1 cellular context compared by ENCODE assay signal in the genomic region with DNA sequence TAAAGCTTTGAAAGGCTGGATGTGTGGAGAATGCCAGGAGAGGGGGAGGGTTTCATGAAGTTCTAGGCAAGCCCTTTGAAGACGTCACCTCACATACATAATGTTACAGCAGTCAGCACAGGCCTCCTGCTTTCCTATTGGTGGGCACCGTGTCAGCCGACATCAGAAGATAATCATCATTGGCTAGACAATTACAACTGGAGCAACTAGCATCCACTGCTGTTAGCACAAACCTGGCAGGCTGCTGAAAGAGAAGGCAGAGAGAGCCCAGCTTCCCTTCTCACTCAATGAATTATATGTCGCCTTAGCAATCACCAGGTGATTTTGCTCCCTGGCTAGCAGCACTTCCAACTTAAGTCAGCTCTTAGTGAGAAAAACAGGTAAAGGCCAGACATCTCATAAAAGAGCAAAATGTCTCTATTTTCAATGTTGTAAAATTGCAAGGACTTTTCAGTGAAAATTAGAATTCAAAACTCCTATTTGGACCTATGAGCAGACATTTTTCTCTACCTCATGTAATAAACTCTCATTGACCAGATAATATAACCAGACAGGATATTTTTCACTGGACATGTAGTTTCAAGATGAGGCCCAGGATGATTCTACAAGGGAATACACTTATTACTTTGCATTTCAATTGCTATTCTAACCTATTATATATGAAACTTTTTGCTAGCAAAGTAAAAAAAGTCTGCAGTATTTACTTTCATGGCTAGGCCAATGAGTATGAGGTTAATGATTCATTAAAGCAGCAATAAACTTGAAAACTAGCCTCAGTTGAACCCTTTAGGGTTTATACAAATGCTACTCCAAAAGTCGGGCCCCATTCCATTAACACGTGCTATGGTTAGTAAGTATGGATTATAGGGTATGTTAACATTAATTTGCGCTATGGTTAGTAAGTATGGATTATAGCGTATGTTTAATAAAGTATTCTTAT.
TF ChIP-seq lines count a peak whose summit lies in the region.

No MANE protein-coding gene starts in this region.

TF ChIP-seq in HepG2, 621 proteins besides CTCF, POLR2A, EP300 and RAD21 (continued from another document and continues in another):
- TF ChIP-seq, protein P1, sequence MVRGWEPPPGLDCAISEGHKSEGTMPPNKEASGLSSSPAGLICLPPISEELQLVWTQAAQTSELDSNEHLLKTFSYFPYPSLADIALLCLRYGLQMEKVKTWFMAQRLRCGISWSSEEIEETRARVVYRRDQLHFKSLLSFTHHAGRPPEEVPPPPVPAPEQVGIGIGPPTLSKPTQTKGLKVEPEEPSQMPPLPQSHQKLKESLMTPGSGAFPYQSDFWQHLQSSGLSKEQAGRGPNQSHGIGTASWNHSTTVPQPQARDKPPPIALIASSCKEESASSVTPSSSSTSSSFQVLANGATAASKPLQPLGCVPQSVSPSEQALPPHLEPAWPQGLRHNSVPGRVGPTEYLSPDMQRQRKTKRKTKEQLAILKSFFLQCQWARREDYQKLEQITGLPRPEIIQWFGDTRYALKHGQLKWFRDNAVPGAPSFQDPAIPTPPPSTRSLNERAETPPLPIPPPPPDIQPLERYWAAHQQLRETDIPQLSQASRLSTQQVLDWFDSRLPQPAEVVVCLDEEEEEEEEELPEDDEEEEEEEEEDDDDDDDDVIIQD (CRISPR knock-in tag; IDR thresholded peaks at IDR 0.05; ENCODE audit: low read depth), result peak; percentile 66
- TF ChIP-seq TAF1 (CRISPR knock-in tag; IDR thresholded peaks at IDR 0.05) (peak; percentile 79), ZNF777 (CRISPR knock-in tag; IDR thresholded peaks at IDR 0.05) (no peak), HMG20B (CRISPR knock-in tag; conservative IDR thresholded peaks at IDR 0.05) (no peak), MNT (IDR thresholded peaks at IDR 0.05) (no peak), ZNF33B (CRISPR knock-in tag; IDR thresholded peaks at IDR 0.05) (no peak), ZNF557 (CRISPR knock-in tag; IDR thresholded peaks at IDR 0.05) (no peak), ARNT (IDR thresholded peaks at IDR 0.05) (no peak), ZNF605 (CRISPR knock-in tag; IDR thresholded peaks at IDR 0.05) (peak; percentile 26; the same call in 1 of the 2 replicates), ZNF556 (CRISPR knock-in tag; IDR thresholded peaks at IDR 0.05; ENCODE audit: borderline replicate concordance) (no peak; the same call in 1 of the 2 replicates), ZNF710 (CRISPR knock-in tag; IDR thresholded peaks at IDR 0.05; ENCODE audit: borderline replicate concordance) (no peak), MIXL1 (CRISPR knock-in tag; IDR thresholded peaks at IDR 0.05) (peak; percentile 34; the same call in 1 of the 2 replicates), ZNF367 (CRISPR knock-in tag; IDR thresholded peaks at IDR 0.05; ENCODE audit: borderline replicate concordance) (no peak), FOXO1 (CRISPR knock-in tag; IDR thresholded peaks at IDR 0.05) (no peak), ZSCAN30 (CRISPR knock-in tag; IDR thresholded peaks at IDR 0.05) (no peak), HNRNPL (IDR thresholded peaks at IDR 0.05; ENCODE audit: low read depth, low read length) (no peak), MAFF (IDR thresholded peaks at IDR 0.05; ENCODE audit: low read depth, low read length) (no peak), ZHX1 (CRISPR knock-in tag; IDR thresholded peaks at IDR 0.05; ENCODE audit: low read depth) (no peak), CBFB (CRISPR knock-in tag; IDR thresholded peaks at IDR 0.05) (no peak), ZNF17 (CRISPR knock-in tag; IDR thresholded peaks at IDR 0.05) (no peak), FOXP4 (CRISPR knock-in tag; IDR thresholded peaks at IDR 0.05) (no peak), SOX13 (IDR thresholded peaks at IDR 0.05) (no peak), SOX13 (CRISPR knock-in tag; conservative IDR thresholded peaks at IDR 0.05 in 1 of 2, IDR thresholded peaks at IDR 0.05 in 1 of 2) (no peak)
- TF ChIP-seq, protein P2, sequence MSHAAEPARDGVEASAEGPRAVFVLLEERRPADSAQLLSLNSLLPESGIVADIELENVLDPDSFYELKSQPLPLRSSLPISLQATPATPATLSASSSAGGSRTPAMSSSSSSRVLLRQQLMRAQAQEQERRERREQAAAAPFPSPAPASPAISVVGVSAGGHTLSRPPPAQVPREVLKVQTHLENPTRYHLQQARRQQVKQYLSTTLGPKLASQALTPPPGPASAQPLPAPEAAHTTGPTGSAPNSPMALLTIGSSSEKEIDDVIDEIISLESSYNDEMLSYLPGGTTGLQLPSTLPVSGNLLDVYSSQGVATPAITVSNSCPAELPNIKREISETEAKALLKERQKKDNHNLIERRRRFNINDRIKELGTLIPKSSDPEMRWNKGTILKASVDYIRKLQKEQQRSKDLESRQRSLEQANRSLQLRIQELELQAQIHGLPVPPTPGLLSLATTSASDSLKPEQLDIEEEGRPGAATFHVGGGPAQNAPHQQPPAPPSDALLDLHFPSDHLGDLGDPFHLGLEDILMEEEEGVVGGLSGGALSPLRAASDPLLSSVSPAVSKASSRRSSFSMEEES (CRISPR knock-in tag; IDR thresholded peaks at IDR 0.05), result no peak
- TF ChIP-seq, protein P3, sequence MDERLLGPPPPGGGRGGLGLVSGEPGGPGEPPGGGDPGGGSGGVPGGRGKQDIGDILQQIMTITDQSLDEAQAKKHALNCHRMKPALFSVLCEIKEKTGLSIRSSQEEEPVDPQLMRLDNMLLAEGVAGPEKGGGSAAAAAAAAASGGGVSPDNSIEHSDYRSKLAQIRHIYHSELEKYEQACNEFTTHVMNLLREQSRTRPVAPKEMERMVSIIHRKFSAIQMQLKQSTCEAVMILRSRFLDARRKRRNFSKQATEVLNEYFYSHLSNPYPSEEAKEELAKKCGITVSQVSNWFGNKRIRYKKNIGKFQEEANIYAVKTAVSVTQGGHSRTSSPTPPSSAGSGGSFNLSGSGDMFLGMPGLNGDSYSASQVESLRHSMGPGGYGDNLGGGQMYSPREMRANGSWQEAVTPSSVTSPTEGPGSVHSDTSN (CRISPR knock-in tag; IDR thresholded peaks at IDR 0.05), result no peak
- TF ChIP-seq, protein P4, sequence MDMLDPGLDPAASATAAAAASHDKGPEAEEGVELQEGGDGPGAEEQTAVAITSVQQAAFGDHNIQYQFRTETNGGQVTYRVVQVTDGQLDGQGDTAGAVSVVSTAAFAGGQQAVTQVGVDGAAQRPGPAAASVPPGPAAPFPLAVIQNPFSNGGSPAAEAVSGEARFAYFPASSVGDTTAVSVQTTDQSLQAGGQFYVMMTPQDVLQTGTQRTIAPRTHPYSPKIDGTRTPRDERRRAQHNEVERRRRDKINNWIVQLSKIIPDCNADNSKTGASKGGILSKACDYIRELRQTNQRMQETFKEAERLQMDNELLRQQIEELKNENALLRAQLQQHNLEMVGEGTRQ (IDR thresholded peaks at IDR 0.05; ENCODE audit: low read depth, low read length), result 0 out of 2 replicates have a peak, but pooled peaks have one; percentile 17
- TF ChIP-seq, protein P4 (CRISPR knock-in tag; IDR thresholded peaks at IDR 0.05; ENCODE audit: borderline replicate concordance), result no peak; the same call in 1 of the 2 replicates
- TF ChIP-seq, protein P5, sequence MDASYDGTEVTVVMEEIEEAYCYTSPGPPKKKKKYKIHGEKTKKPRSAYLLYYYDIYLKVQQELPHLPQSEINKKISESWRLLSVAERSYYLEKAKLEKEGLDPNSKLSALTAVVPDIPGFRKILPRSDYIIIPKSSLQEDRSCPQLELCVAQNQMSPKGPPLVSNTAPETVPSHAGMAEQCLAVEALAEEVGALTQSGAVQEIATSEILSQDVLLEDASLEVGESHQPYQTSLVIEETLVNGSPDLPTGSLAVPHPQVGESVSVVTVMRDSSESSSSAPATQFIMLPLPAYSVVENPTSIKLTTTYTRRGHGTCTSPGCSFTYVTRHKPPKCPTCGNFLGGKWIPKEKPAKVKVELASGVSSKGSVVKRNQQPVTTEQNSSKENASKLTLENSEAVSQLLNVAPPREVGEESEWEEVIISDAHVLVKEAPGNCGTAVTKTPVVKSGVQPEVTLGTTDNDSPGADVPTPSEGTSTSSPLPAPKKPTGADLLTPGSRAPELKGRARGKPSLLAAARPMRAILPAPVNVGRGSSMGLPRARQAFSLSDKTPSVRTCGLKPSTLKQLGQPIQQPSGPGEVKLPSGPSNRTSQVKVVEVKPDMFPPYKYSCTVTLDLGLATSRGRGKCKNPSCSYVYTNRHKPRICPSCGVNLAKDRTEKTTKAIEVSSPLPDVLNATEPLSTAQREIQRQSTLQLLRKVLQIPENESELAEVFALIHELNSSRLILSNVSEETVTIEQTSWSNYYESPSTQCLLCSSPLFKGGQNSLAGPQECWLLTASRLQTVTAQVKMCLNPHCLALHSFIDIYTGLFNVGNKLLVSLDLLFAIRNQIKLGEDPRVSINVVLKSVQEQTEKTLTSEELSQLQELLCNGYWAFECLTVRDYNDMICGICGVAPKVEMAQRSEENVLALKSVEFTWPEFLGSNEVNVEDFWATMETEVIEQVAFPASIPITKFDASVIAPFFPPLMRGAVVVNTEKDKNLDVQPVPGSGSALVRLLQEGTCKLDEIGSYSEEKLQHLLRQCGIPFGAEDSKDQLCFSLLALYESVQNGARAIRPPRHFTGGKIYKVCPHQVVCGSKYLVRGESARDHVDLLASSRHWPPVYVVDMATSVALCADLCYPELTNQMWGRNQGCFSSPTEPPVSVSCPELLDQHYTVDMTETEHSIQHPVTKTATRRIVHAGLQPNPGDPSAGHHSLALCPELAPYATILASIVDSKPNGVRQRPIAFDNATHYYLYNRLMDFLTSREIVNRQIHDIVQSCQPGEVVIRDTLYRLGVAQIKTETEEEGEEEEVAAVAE (CRISPR knock-in tag; IDR thresholded peaks at IDR 0.05; ENCODE audit: borderline replicate concordance), result peak; percentile 80; the same call in 1 of the 2 replicates
